In the genomic region with DNA sequence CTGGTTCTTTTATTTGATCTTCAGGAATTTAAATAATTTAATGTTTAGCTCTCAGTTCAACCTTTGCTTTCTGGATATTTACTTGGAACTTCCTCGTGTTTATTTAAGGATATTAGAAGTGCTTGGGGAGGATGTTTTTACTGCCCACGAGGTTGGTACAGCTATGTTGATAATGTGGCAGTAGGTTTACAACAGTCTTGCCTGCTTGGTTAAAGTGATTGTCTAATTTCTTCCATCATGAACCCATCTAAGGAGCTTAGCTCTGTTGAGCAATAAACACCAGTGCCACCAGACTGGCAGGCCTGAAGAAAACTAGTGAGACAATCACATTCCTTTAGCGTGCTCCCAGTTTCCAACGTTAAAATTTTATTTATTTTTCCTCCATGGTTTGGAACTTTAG, we compare ENCODE assay signal across 17 cellular contexts.
DNase-seq lines count a peak whose midpoint lies in the region; TF ChIP-seq lines count a peak whose summit lies in the region.
"Had no signal": no experiment of that assay in that cellular context is flagged by ENCODE, and none has a peak within 500 bp of the region (broad histone marks: within the 10 kb centered on the region; RNA-seq: fewer than 3 reads in every experiment).

No MANE protein-coding gene starts in this region.

- peaks cover 34% of the 10 kb centered on the region for H3K4me1 Mint-ChIP-seq in nephron

- H3K27me3 ChIP-seq in stomach smooth muscle (ENCODE audit: control insufficient read depth in 1 of 2, insufficient read depth in 2 of 2, low read length in 2 of 2): no peaks in the 10 kb centered on the region

- no peaks in the 10 kb centered on the region for H3K9me3 Mint-ChIP-seq in nephron
- H3K9me3 Mint-ChIP-seq: HFFc6 had no signal

- no peaks in the 10 kb centered on the region for H3K36me3 Mint-ChIP-seq in nephron (ENCODE audit: low read depth)

- H3K4me3 ChIP-seq in stomach smooth muscle (ENCODE audit: low read length in 2 of 2): no peak overlapping the region
- H3K4me3 ChIP-seq: A549, GM23248 had no signal

- H3K27ac Mint-ChIP-seq in nephron: peak overlapping the region; percentile 14 to 66 (median 44)
- H3K27ac Mint-ChIP-seq: CD4-positive, alpha-beta T cell; HFFc6 had no signal

- H3K4me3 Mint-ChIP-seq in nephron: no peak overlapping the region
- H3K4me3 Mint-ChIP-seq: CD4-positive, alpha-beta T cell; HFFc6 had no signal

- peak overlapping the region; percentile 32 for H3K27ac ChIP-seq in stomach smooth muscle (ENCODE audit: low read length)
- H3K27ac ChIP-seq: 22Rv1, A549, C4-2B, GM23248 had no signal

- no peak for TF ChIP-seq CTCF in nephron (IDR thresholded peaks at IDR 0.05; ENCODE audit: unreplicated experiment in 3 of 3)

- H3K36me3 ChIP-seq in stomach smooth muscle (ENCODE audit: control insufficient read depth in 2 of 2, insufficient read depth in 2 of 2, low read length in 2 of 2): no peaks in the 10 kb centered on the region

- DNase-seq in SIG-M5 treated with dmso at 0.1 percent for 504 hours (lab: John Stamatoyannopoulos, UW; ENCODE audit: unreplicated experiment) (peak; percentile 21), SIG-M5 (lab: John Stamatoyannopoulos, UW) (no peak), NCI-H187 (lab: John Stamatoyannopoulos, UW) (no peak), NCI-H1694 treated with DMSO at 0.1 percent for 48 hours (lab: John Stamatoyannopoulos, UW) (no peak)
- DNase-seq in activated T-cell treated with anti-CD3 and anti-CD28 coated beads, Interleukin-2, amount 50 U/mL, for 1 hour: no peak
- DNase-seq: AML-193; CD4-positive, alpha-beta T cell; GM23248; H7; HFFc6; IMR-90 had no signal

- no peaks in the 10 kb centered on the region for H3K27me3 Mint-ChIP-seq in nephron (ENCODE audit: low read depth)
- H3K27me3 Mint-ChIP-seq: CD4-positive, alpha-beta T cell had no signal

- H3K9ac ChIP-seq in stomach smooth muscle (ENCODE audit: low read length in 2 of 2): no peak overlapping the region
- H3K9ac ChIP-seq: GM23248 had no signal

- H3K9me3 ChIP-seq in stomach smooth muscle (ENCODE audit: control insufficient read depth in 2 of 2, low read length in 2 of 2): no peaks in the 10 kb centered on the region
- H3K9me3 ChIP-seq: A549, Caco-2 had no signal

- peaks cover 4% of the 10 kb centered on the region for H3K4me1 ChIP-seq in stomach smooth muscle (ENCODE audit: control insufficient read depth, insufficient read depth, low read length)
- H3K4me1 ChIP-seq: A549 had no signal
